In genomic region chr16:3681206-3681605, GRCh38 we compare ENCODE assay signal across 26 cellular contexts. TPM values are rescaled to one million over a fixed set of nuclear protein-coding genes. Genes with fewer than 3 reads are reported as not detected.
DNase-seq lines count a peak whose midpoint lies in the region; ATAC-seq and TF ChIP-seq lines count a peak whose summit lies in the region.
"Had no signal": no experiment of that assay in that cellular context is flagged by ENCODE, and none has a peak within 500 bp of the region (broad histone marks: within the 10 kb centered on the region; RNA-seq: fewer than 3 reads in every experiment).

No MANE protein-coding gene starts in this region.

- TF ChIP-seq EP300 in upper lobe of left lung (IDR thresholded peaks at IDR 0.05): no peak

- H4K91ac ChIP-seq in neuronal stem cell (ENCODE audit: low read depth, low read length, poor library complexity): no peak overlapping the region

- WGBS in heart left ventricle, 4 donors: 38 to 55% (median 49%) methylated on average over 3 of the region's 3 CpGs
- WGBS in neuronal stem cell (ENCODE audit: extremely low coverage in 2 of 2, insufficient read length in 2 of 2, insufficient replicate concordance in 1 of 2), 2 donors: no CpG with 5 or more reads among the region's 3 CpGs
- WGBS in hepatocyte (ENCODE audit: low lambda C conversion rate, missing lambda C conversion rate): 96% methylated on average over 3 of the region's 3 CpGs
- 75 to 92% methylated on average over 3 of the region's 3 CpGs for WGBS in upper lobe of left lung, 2 donors

- H2AFZ ChIP-seq in neuronal stem cell (ENCODE audit: low read length) (no peak overlapping the region), hepatocyte (no peak overlapping the region)

- H3K27ac Mint-ChIP-seq in nephron progenitor cell: no peak overlapping the region

- H3K4me3 Mint-ChIP-seq in nephron progenitor cell: no peak overlapping the region
- H3K4me3 Mint-ChIP-seq: T-helper 2 cell treated with Interferon-gamma antibody and Interleukin-4, amounts not matched to agents 5 μg/mL and 100 μg/mL, for 36 hours had no signal

- no peak overlapping the region for H2BK5ac ChIP-seq in neuronal stem cell (ENCODE audit: low read length)

- DNase-seq in AG20443 (ENCODE audit: low spot score): peak; percentile 35
- DNase-seq in LHCN-M2 (ENCODE audit: low read depth): peak; percentile 27
- peak in 3 of 5 donors; percentile 37 to 73 (median 39) for DNase-seq in heart left ventricle
- no peak for DNase-seq in neuronal stem cell (ENCODE audit: low spot score)
- DNase-seq in nephron progenitor cell: no peak
- no peak for DNase-seq in hepatocyte (ENCODE audit: low spot score)
- DNase-seq in upper lobe of left lung: no peak
- DNase-seq: ACHN; activated CD4-positive, alpha-beta T cell treated with anti-CD3 and anti-CD28 coated beads for 4 hours; activated CD8-positive, alpha-beta memory T cell treated with anti-CD3 and anti-CD28 coated beads for 24 hours; activated gamma-delta T cell treated with Interleukin-2 at 50 U/mL for 16 hours; activated T-cell treated with anti-CD3 and anti-CD28 coated beads, Interleukin-2, amount 50 U/mL, for 1 hour; effector memory CD4-positive, alpha-beta T cell; mucosa of descending colon; NCI-H1048; NCI-H1930; NCI-H226; NCI-H748 treated with DMSO at 0.1 percent for 48 hours; uterus had no signal

- H3K4me3 ChIP-seq in heart left ventricle (no peak overlapping the region), neuronal stem cell (ENCODE audit: low read length in 2 of 2) (no peak overlapping the region), hepatocyte (no peak overlapping the region), upper lobe of left lung (no peak overlapping the region)
- H3K4me3 ChIP-seq: HAP-1, mucosa of descending colon, uterus had no signal

- intact Hi-C loops in heart left ventricle (cut with DNase I): no loop called here

- H3K27me3 ChIP-seq in heart left ventricle (no peaks in the 10 kb centered on the region), neuronal stem cell (ENCODE audit: control insufficient read depth in 3 of 3, insufficient read depth in 3 of 3, low read depth in 1 of 3, low read length in 3 of 3) (no peaks in the 10 kb centered on the region), hepatocyte (no peaks in the 10 kb centered on the region), upper lobe of left lung (no peaks in the 10 kb centered on the region)
- H3K27me3 ChIP-seq: uterus had no signal

- no peak overlapping the region for H3K4ac ChIP-seq in neuronal stem cell (ENCODE audit: low read length)

- no peak overlapping the region for H2AK5ac ChIP-seq in neuronal stem cell (ENCODE audit: low read depth, low read length)

- no peak overlapping the region for H2BK15ac ChIP-seq in neuronal stem cell (ENCODE audit: low read length)

- H3K18ac ChIP-seq in neuronal stem cell (ENCODE audit: low read length): no peak overlapping the region

- peaks cover 76% of the 10 kb centered on the region for H3K36me3 Mint-ChIP-seq in nephron progenitor cell (ENCODE audit: low read depth)

- TF ChIP-seq POLR2A in heart left ventricle (IDR thresholded peaks at IDR 0.05): no peak
- no peak for TF ChIP-seq POLR2A in upper lobe of left lung (IDR thresholded peaks at IDR 0.05)

- no peak overlapping the region for H3K14ac ChIP-seq in neuronal stem cell (ENCODE audit: low read length)

- H2BK120ac ChIP-seq in neuronal stem cell (ENCODE audit: low read depth, low read length): no peak overlapping the region

- no peaks in the 10 kb centered on the region for H3K79me2 ChIP-seq in hepatocyte

- H3K9me2 ChIP-seq in hepatocyte (replicated peaks; ENCODE audit: insufficient read depth): no peaks in the 10 kb centered on the region

- no peaks in the 10 kb centered on the region for H4K20me1 ChIP-seq in hepatocyte (ENCODE audit: insufficient read depth, poor library complexity, severe bottlenecking)

- H2BK12ac ChIP-seq in neuronal stem cell (ENCODE audit: low read length): no peak overlapping the region

- no peak overlapping the region for H3K4me2 ChIP-seq in neuronal stem cell (ENCODE audit: insufficient read depth, low read length, poor library complexity, severe bottlenecking)
- no peak overlapping the region for H3K4me2 ChIP-seq in hepatocyte

- H3K9me3 Mint-ChIP-seq in nephron progenitor cell: peaks cover 5% of the 10 kb centered on the region
- H3K9me3 Mint-ChIP-seq: T-helper 2 cell treated with Interferon-gamma antibody and Interleukin-4, amounts not matched to agents 5 μg/mL and 100 μg/mL, for 36 hours had no signal

- H3K4me1 ChIP-seq in heart left ventricle: peaks cover 0 to 18% (median 9%) of the 10 kb centered on the region in 12 donors
- H3K4me1 ChIP-seq in neuronal stem cell (ENCODE audit: control insufficient read depth in 2 of 2, insufficient read depth in 1 of 2, low read depth in 1 of 2, low read length in 2 of 2): no peaks in the 10 kb centered on the region
- H3K4me1 ChIP-seq in hepatocyte (ENCODE audit: insufficient read depth): no peaks in the 10 kb centered on the region
- H3K4me1 ChIP-seq in upper lobe of left lung: peaks cover 0 to 10% (median 5%) of the 10 kb centered on the region in 4 donors
- H3K4me1 ChIP-seq: HAP-1, uterus had no signal

- H3K23ac ChIP-seq in neuronal stem cell (ENCODE audit: low read depth, low read length, poor library complexity): peak overlapping the region; percentile 22

- H3K27me3 Mint-ChIP-seq in nephron progenitor cell (ENCODE audit: low read depth, poor library complexity): no peaks in the 10 kb centered on the region

- H4K8ac ChIP-seq in neuronal stem cell (ENCODE audit: low read depth, low read length): no peak overlapping the region

- peak; percentile 60 to 81 (median 74) for ATAC-seq in heart left ventricle
- ATAC-seq in upper lobe of left lung (ENCODE audit: low FRiP score in 2 of 2): no peak
- no peak for ATAC-seq in GM18907 (IDR thresholded peaks at IDR 0.05; ENCODE audit: unreplicated experiment)
- ATAC-seq: esophagus mucosa, mucosa of descending colon had no signal

- H3K9me3 ChIP-seq in heart left ventricle (no peaks in the 10 kb centered on the region), neuronal stem cell (replicated peaks in 1 of 2; ENCODE audit: control insufficient read depth in 2 of 2, insufficient read depth in 1 of 2, low read depth in 1 of 2, low read length in 2 of 2) (peaks cover 2 to 11% of the 10 kb centered on the region in 2 donors), hepatocyte (ENCODE audit: low read depth) (no peaks in the 10 kb centered on the region), upper lobe of left lung (no peaks in the 10 kb centered on the region)
- H3K9me3 ChIP-seq: HAP-1, mucosa of descending colon, uterus had no signal

- no peak for TF ChIP-seq CTCF in heart left ventricle (IDR thresholded peaks at IDR 0.05)
- TF ChIP-seq CTCF in nephron progenitor cell (IDR thresholded peaks at IDR 0.05): no peak
- no peak for TF ChIP-seq CTCF in hepatocyte (IDR thresholded peaks at IDR 0.05; ENCODE audit: poor library complexity)
- TF ChIP-seq CTCF in upper lobe of left lung (IDR thresholded peaks at IDR 0.05): no peak

- H3K36me3 ChIP-seq in heart left ventricle: peaks cover 0 to 84% (median 67%) of the 10 kb centered on the region in 9 donors
- peaks cover 44 to 94% of the 10 kb centered on the region in 2 donors for H3K36me3 ChIP-seq in neuronal stem cell (replicated peaks in 1 of 2; ENCODE audit: control insufficient read depth in 2 of 2, insufficient read depth in 2 of 2, low read length in 2 of 2)
- H3K36me3 ChIP-seq in hepatocyte (replicated peaks; ENCODE audit: insufficient read depth, low read depth): no peaks in the 10 kb centered on the region
- peaks cover 0 to 78% (median 26%) of the 10 kb centered on the region in 4 donors for H3K36me3 ChIP-seq in upper lobe of left lung
- H3K36me3 ChIP-seq: uterus had no signal

- H3K79me1 ChIP-seq in neuronal stem cell (ENCODE audit: low read depth, low read length): peaks cover 4% of the 10 kb centered on the region

- H3K9ac ChIP-seq in neuronal stem cell (ENCODE audit: low read depth, low read length, poor library complexity): no peak overlapping the region

- no peaks in the 10 kb centered on the region for H3K4me1 Mint-ChIP-seq in nephron progenitor cell

- H3K27ac ChIP-seq in heart left ventricle (no peak overlapping the region), neuronal stem cell (replicated peaks; ENCODE audit: low read length) (no peak overlapping the region), hepatocyte (no peak overlapping the region), upper lobe of left lung (no peak overlapping the region)
- H3K27ac ChIP-seq: C4-2B, HL-60, RWPE1, uterus had no signal

RNA-seq across cellular contexts. Expression of gene DNASE1, which starts 26.7 kb away (rescaled TPM):
- total RNA-seq in LHCN-M2 (2014; rRNA removed): 7.3 and 10.6 TPM in 2 replicates
- polyA plus RNA-seq in LHCN-M2 (2012): 7.0 TPM
- 1 to 10 TPM; 3.2 to 8.9 (median 5.6) TPM for total RNA-seq in heart left ventricle
- polyA plus RNA-seq in heart left ventricle: 10 to 100 TPM in 1 of 2 donors, 1 to 10 TPM in 1; 6.0 to 10.2 TPM
- 13.3 TPM for polyA plus RNA-seq in neuronal stem cell (2013, experiment 1 of 2)
- polyA plus RNA-seq in neuronal stem cell (2013, experiment 2 of 2): 13.3 TPM
- total RNA-seq in hepatocyte: 284 and 295 TPM in 2 replicates
- polyA plus RNA-seq in hepatocyte: 332 and 337 TPM in 2 replicates
- 10 to 100 TPM in 4 of 6 donors, 1 to 10 TPM in 2; 6.4 to 34.6 (median 18.7) TPM for total RNA-seq in upper lobe of left lung

RNA-seq across cellular contexts. Expression of gene TRAP1, which starts 36.1 kb away (rescaled TPM):
- 56.0 and 63.1 TPM in 2 replicates for total RNA-seq in LHCN-M2 (2014; rRNA removed)
- polyA plus RNA-seq in LHCN-M2 (2012): 69.3 TPM
- total RNA-seq in heart left ventricle: 100 to 1,000 TPM in 7 of 9 donors, 10 to 100 TPM in 2; 93.9 to 142 (median 121) TPM
- 100 to 1,000 TPM in 1 of 2 donors, 10 to 100 TPM in 1; 65.4 to 100 TPM for polyA plus RNA-seq in heart left ventricle
- 156 TPM for polyA plus RNA-seq in neuronal stem cell (2013, experiment 1 of 2)
- 144 TPM for polyA plus RNA-seq in neuronal stem cell (2013, experiment 2 of 2)
- total RNA-seq in hepatocyte: 62.3 and 70.8 TPM in 2 replicates
- polyA plus RNA-seq in hepatocyte: 79.8 and 80.5 TPM in 2 replicates
- total RNA-seq in upper lobe of left lung: 10 to 100 TPM; 48.0 to 81.7 (median 55.0) TPM

Comparison
In these comparisons a context has a peak if more than half of its experiments do, and no peak if none do; other contexts are left out.
1. DNase-seq: peak in AG20443 (single experiment), LHCN-M2 (single experiment) and heart left ventricle (3 of 5); none in neuronal stem cell (single experiment), nephron progenitor cell (single experiment), hepatocyte (single experiment) and upper lobe of left lung (0 of 2).
2. ATAC-seq: peak in heart left ventricle (4 of 4); none in upper lobe of left lung (0 of 2) and GM18907 (single experiment).